9 cellular contexts compared by ENCODE assay signal in the genomic region with DNA sequence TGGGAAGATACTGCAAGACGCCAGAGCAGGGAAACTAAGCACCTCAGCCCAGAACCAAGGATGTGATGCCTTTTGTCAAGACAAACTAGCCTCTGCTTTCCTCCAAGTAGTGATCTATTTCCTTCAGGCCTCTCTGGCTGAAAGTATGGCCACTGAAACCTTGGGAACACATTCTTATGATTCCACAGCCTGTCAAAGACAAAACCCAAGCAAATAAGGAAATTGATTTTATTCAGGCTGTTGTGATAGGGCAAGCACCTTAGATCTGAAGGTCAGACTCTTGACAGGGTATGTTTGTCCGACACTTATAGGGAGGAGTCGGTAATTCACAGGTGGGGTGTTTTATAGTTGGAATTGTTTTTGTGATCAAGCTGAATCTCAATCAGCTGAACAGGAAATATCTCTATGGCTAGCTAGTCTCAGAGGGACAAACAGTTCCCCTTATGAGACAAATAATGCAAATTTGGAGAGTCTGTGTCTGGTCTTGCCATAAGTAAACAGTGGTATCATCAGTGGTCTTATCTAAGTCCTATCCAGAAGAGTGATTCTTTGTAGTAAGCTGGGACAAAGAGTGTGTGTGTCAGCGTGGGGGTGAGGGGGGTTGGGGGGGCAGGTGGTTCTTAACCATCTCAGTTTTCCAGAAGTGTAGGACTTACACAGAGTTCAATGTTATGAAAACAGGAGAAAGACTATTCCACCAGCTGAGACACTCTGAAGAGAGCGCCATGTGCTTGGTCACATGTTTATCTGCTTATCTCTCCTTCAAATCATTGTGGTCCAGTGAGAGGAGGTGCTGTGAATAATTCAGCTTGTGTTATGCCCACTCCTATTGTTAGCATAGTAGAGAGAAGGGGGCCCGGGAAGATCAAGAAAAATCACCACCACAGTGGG. TPM values are rescaled to one million over a fixed set of nuclear protein-coding genes. Genes with fewer than 3 reads are reported as not detected.
DNase-seq lines count a peak whose midpoint lies in the region; ATAC-seq and FAIRE-seq lines count a peak whose summit lies in the region.
"Had no signal": no experiment of that assay in that cellular context is flagged by ENCODE, and none has a peak within 500 bp of the region (broad histone marks: within the 10 kb centered on the region; RNA-seq: fewer than 3 reads in every experiment).

No MANE protein-coding gene starts in this region.

- no peak overlapping the region for H3K27ac Mint-ChIP-seq in activated T-helper 17 cell treated with anti-CD3 and anti-CD28 coated beads, Interleukin-2, amount 50 U/mL, for 72 hours

- no peaks in the 10 kb centered on the region for H3K27me3 ChIP-seq in small intestine (ENCODE audit: control insufficient read depth in 2 of 2, insufficient read depth in 2 of 2, low read length in 2 of 2)

- 39 to 49% (median 46%) methylated on average over 6 of the region's 6 CpGs for WGBS in small intestine, 3 donors

- peaks cover 8% of the 10 kb centered on the region for H3K27me3 Mint-ChIP-seq in activated T-helper 17 cell treated with anti-CD3 and anti-CD28 coated beads, Interleukin-2, amount 50 U/mL, for 72 hours

- peak; percentile 61 for ATAC-seq in HG02870 (IDR thresholded peaks at IDR 0.05; ENCODE audit: unreplicated experiment)
- ATAC-seq in activated T-helper 17 cell treated with anti-CD3 and anti-CD28 coated beads, Interleukin-2, amount 50 U/mL, for 72 hours (replicated peaks): no peak

- H3K4me3 ChIP-seq in small intestine (ENCODE audit: low read depth in 1 of 2, low read length in 2 of 2): no peak overlapping the region

- no peaks in the 10 kb centered on the region for H3K36me3 ChIP-seq in small intestine (ENCODE audit: control insufficient read depth in 2 of 2, insufficient read depth in 2 of 2, low read length in 2 of 2)

- no peak overlapping the region for H3K4me3 Mint-ChIP-seq in activated T-helper 17 cell treated with anti-CD3 and anti-CD28 coated beads, Interleukin-2, amount 50 U/mL, for 72 hours

- no peaks in the 10 kb centered on the region for H3K36me3 Mint-ChIP-seq in activated T-helper 17 cell treated with anti-CD3 and anti-CD28 coated beads, Interleukin-2, amount 50 U/mL, for 72 hours (ENCODE audit: low read depth)

- no peaks in the 10 kb centered on the region for H3K9me3 ChIP-seq in small intestine (ENCODE audit: control insufficient read depth, low read depth)

- no peak for FAIRE-seq in small intestine (lab: Jason Lieb, UNC)
- FAIRE-seq: A204.1 had no signal

- no peaks in the 10 kb centered on the region for H3K4me1 ChIP-seq in small intestine (ENCODE audit: control insufficient read depth in 2 of 2, insufficient read depth in 1 of 2, low read depth in 1 of 2, low read length in 1 of 2)

- peaks cover 6% of the 10 kb centered on the region for H3K4me1 Mint-ChIP-seq in activated T-helper 17 cell treated with anti-CD3 and anti-CD28 coated beads, Interleukin-2, amount 50 U/mL, for 72 hours

- DNase-seq in NCI-H146 (lab: John Stamatoyannopoulos, UW) (peak; percentile 44), NCI-H146 treated with DMSO at 0.1 percent for 48 hours (lab: John Stamatoyannopoulos, UW; ENCODE audit: unreplicated experiment) (no peak), astrocyte of the hippocampus (ENCODE audit: low read depth, low spot score) (peak; percentile 46), small intestine (peak; percentile 37), SKM-1 treated with dmso at 0.1 percent for 144 hours (lab: John Stamatoyannopoulos, UW; ENCODE audit: unreplicated experiment) (no peak), HK-2 (ENCODE audit: unreplicated experiment) (no peak)

- no peak overlapping the region for H3K27ac ChIP-seq in small intestine (ENCODE audit: low read depth in 1 of 2, low read length in 1 of 2)

- H3K9me3 Mint-ChIP-seq in activated T-helper 17 cell treated with anti-CD3 and anti-CD28 coated beads, Interleukin-2, amount 50 U/mL, for 72 hours: no peaks in the 10 kb centered on the region

RNA-seq across cellular contexts. Expression of gene ZCCHC10, which starts 6.7 kb away (rescaled TPM):
- polyA plus RNA-seq in small intestine: 10 to 100 TPM; 24.4 to 39.7 (median 28.1) TPM
- total RNA-seq in activated T-helper 17 cell treated with anti-CD3 and anti-CD28 coated beads, Interleukin-2, amount 50 U/mL, for 72 hours: 10 to 100 TPM; 19.4 to 23.3 TPM

RNA-seq across cellular contexts. Expression of gene HSPA4, which starts 18.7 kb away (rescaled TPM):
- polyA plus RNA-seq in small intestine: 10 to 100 TPM; 30.9 to 44.7 (median 37.6) TPM
- 100 to 1,000 TPM in 1 of 2 donors, 10 to 100 TPM in 1; 95.5 to 190 TPM for total RNA-seq in activated T-helper 17 cell treated with anti-CD3 and anti-CD28 coated beads, Interleukin-2, amount 50 U/mL, for 72 hours

Comparison
In these comparisons a context has a peak if more than half of its experiments do, and no peak if none do; other contexts are left out.
1. DNase-seq: peak in NCI-H146 (single experiment), astrocyte of the hippocampus (single experiment) and small intestine (single experiment); none in NCI-H146 treated with DMSO at 0.1 percent for 48 hours (single experiment), SKM-1 treated with dmso at 0.1 percent for 144 hours (single experiment) and HK-2 (single experiment).